ENCODE assay signal across 27 cellular contexts in genomic region chr4:183961772-183962171, GRCh38. TPM values are rescaled to one million over a fixed set of nuclear protein-coding genes. Genes with fewer than 3 reads are reported as not detected.
A peak's percentile ranks its signal among the peaks of the same experiment; 100 is the strongest.
DNase-seq lines count a peak whose midpoint lies in the region; ATAC-seq and TF ChIP-seq lines count a peak whose summit lies in the region.
"Had no signal": no experiment of that assay in that cellular context is flagged by ENCODE, and none has a peak within 500 bp of the region (broad histone marks: within the 10 kb centered on the region; RNA-seq: fewer than 3 reads in every experiment).

No MANE protein-coding gene starts in this region.

- peak overlapping the region; percentile 89 for H3K27ac Mint-ChIP-seq in neural progenitor cell
- H3K27ac Mint-ChIP-seq: activated CD4-positive, alpha-beta T cell treated with anti-CD3 and anti-CD28 coated beads, Interleukin-2, amount 10 ng/mL, durations not matched to agents 7 days and 5 days; activated naive CD8-positive, alpha-beta T cell treated with anti-CD3 and anti-CD28 coated beads, Interleukin-2, amount 50 U/mL, for 24 hours; activated T-cell treated with anti-CD3 and anti-CD28 coated beads, Interleukin-2, amount 50 U/mL, for 24 hours; CD4-positive, alpha-beta memory T cell; naive thymus-derived CD4-positive, alpha-beta T cell; stimulated activated naive CD8-positive, alpha-beta T cell treated with anti-CD3 and anti-CD28 coated beads, Interleukin-15, amount 100 ng/mL, for 72 hours had no signal

- no peak for ATAC-seq in GM18868 (IDR thresholded peaks at IDR 0.05; ENCODE audit: unreplicated experiment)
- ATAC-seq: activated naive CD8-positive, alpha-beta T cell treated with anti-CD3 and anti-CD28 coated beads, Interleukin-2, amount 50 U/mL, for 24 hours; naive thymus-derived CD4-positive, alpha-beta T cell; PC-3; stimulated activated naive CD8-positive, alpha-beta T cell treated with anti-CD3 and anti-CD28 coated beads, Interleukin-15, amount 100 ng/mL, for 72 hours had no signal

- TF ChIP-seq CTCF in dorsolateral prefrontal cortex (IDR thresholded peaks at IDR 0.05 in 54 of 56, conservative IDR thresholded peaks at IDR 0.05 in 2 of 56; ENCODE audit: low read depth in 1 of 56, partially characterized antibody in 56 of 56) (no peak), neural progenitor cell (IDR thresholded peaks at IDR 0.05) (no peak), uterus (IDR thresholded peaks at IDR 0.05) (no peak)

- no peaks in the 10 kb centered on the region for H3K9me3 ChIP-seq in neural progenitor cell (ENCODE audit: low read depth)
- H3K9me3 ChIP-seq in uterus, result no peaks in the 10 kb centered on the region

- H3K4me1 ChIP-seq in neural progenitor cell (peaks cover 44% of the 10 kb centered on the region), uterus (no peaks in the 10 kb centered on the region)

- intact Hi-C loops in dorsolateral prefrontal cortex (cut with DNase I) (loop anchor here in 1 of 2 donors (1.0 to 10.0 kb wide), 2 partner anchors 27 to 117 kb away; no protein-coding TSS in a partner anchor), uterus (cut with DNase I; ENCODE audit: low total_unique reads) (no loop called here)

- H4K20me1 ChIP-seq in neural progenitor cell (ENCODE audit: low read depth), result peaks cover 13% of the 10 kb centered on the region

- peak overlapping the region; percentile 0 for H3K4me3 Mint-ChIP-seq in neural progenitor cell
- H3K4me3 Mint-ChIP-seq: activated CD4-positive, alpha-beta T cell treated with anti-CD3 and anti-CD28 coated beads, Interleukin-2, amount 10 ng/mL, durations not matched to agents 7 days and 5 days; activated naive CD8-positive, alpha-beta T cell treated with anti-CD3 and anti-CD28 coated beads, Interleukin-2, amount 50 U/mL, for 24 hours; activated T-cell treated with anti-CD3 and anti-CD28 coated beads, Interleukin-2, amount 50 U/mL, for 24 hours; CD4-positive, alpha-beta memory T cell; naive thymus-derived CD4-positive, alpha-beta T cell; stimulated activated naive CD8-positive, alpha-beta T cell treated with anti-CD3 and anti-CD28 coated beads, Interleukin-15, amount 100 ng/mL, for 72 hours had no signal

- peak overlapping the region; percentile 65 for H3K4me2 ChIP-seq in neural progenitor cell

- peaks cover 11% of the 10 kb centered on the region for H3K36me3 Mint-ChIP-seq in neural progenitor cell
- H3K36me3 Mint-ChIP-seq: CD4-positive, alpha-beta memory T cell had no signal

- DNase-seq in NCI-H2107 treated with DMSO at 0.1 percent for 48 hours (lab: John Stamatoyannopoulos, UW; ENCODE audit: unreplicated experiment) (peak; percentile 6), NCI-H2107 (lab: John Stamatoyannopoulos, UW) (no peak), NCI-H1105 (lab: John Stamatoyannopoulos, UW) (peak; percentile 38), dorsolateral prefrontal cortex (no peak), neural progenitor cell (ENCODE audit: low spot score) (peak; percentile 49), uterus (no peak)
- DNase-seq in activated naive CD4-positive, alpha-beta T cell treated with Interleukin-2 at 50 U/mL for 16 hours, result no peak
- DNase-seq: activated CD4-positive, alpha-beta T cell treated with anti-CD3 and anti-CD28 coated beads, Interleukin-2, amount 10 ng/mL, durations not matched to agents 7 days and 5 days; activated gamma-delta T cell treated with Interleukin-2 at 50 U/mL for 16 hours; activated naive CD8-positive, alpha-beta T cell treated with anti-CD3 and anti-CD28 coated beads, Interleukin-2, amount 50 U/mL, for 24 hours; activated T-cell treated with anti-CD3 and anti-CD28 coated beads, Interleukin-2, amount 50 U/mL, for 24 hours; AML-193; CD4-positive, alpha-beta memory T cell; cerebellar nuclear complex; mesenchymal stem cell; naive thymus-derived CD4-positive, alpha-beta T cell; NCI-H1436 treated with DMSO at 0.1 percent for 48 hours; NCI-H2171; NCI-H524; NK-92 treated with Interleukin-12 subunit alpha and Interleukin-12 subunit beta, amount 100 ng/mL, for 24 hours; occipital lobe; PC-3; SHP77; stimulated activated naive CD8-positive, alpha-beta T cell treated with anti-CD3 and anti-CD28 coated beads, Interleukin-15, amount 100 ng/mL, for 72 hours; WERI-Rb-1 had no signal

- H3K4me3 ChIP-seq in dorsolateral prefrontal cortex (peak overlapping the region in 37 of 59 donors; percentile 26 to 76 (median 57)), neural progenitor cell (no peak overlapping the region), uterus (no peak overlapping the region)
- H3K4me3 ChIP-seq: skin epidermis had no signal

- peaks cover 4% of the 10 kb centered on the region for H3K9me3 Mint-ChIP-seq in neural progenitor cell
- H3K9me3 Mint-ChIP-seq: activated CD4-positive, alpha-beta T cell treated with anti-CD3 and anti-CD28 coated beads, Interleukin-2, amount 10 ng/mL, durations not matched to agents 7 days and 5 days; activated naive CD8-positive, alpha-beta T cell treated with anti-CD3 and anti-CD28 coated beads, Interleukin-2, amount 50 U/mL, for 24 hours; activated T-cell treated with anti-CD3 and anti-CD28 coated beads, Interleukin-2, amount 50 U/mL, for 24 hours; CD4-positive, alpha-beta memory T cell; stimulated activated naive CD8-positive, alpha-beta T cell treated with anti-CD3 and anti-CD28 coated beads, Interleukin-15, amount 100 ng/mL, for 72 hours had no signal

- H3K36me3 ChIP-seq in neural progenitor cell (no peaks in the 10 kb centered on the region), uterus (no peaks in the 10 kb centered on the region)
- H3K36me3 ChIP-seq: WERI-Rb-1 had no signal

- H3K27ac ChIP-seq in dorsolateral prefrontal cortex, result peak overlapping the region in 56 of 59 donors; percentile 74 to 97 (median 90)
- H3K27ac ChIP-seq in neural progenitor cell, result no peak overlapping the region
- H3K27ac ChIP-seq in uterus, result no peak overlapping the region
- H3K27ac ChIP-seq: skin epidermis, WERI-Rb-1 had no signal

- H2AFZ ChIP-seq in neural progenitor cell (replicated peaks), result no peak overlapping the region

- H3K27me3 ChIP-seq in dorsolateral prefrontal cortex, result no peaks in the 10 kb centered on the region
- no peaks in the 10 kb centered on the region for H3K27me3 ChIP-seq in neural progenitor cell
- H3K27me3 ChIP-seq in uterus, result no peaks in the 10 kb centered on the region

- no peaks in the 10 kb centered on the region for H3K27me3 Mint-ChIP-seq in neural progenitor cell (ENCODE audit: insufficient read depth, low read depth)

- TF ChIP-seq POLR2A in uterus (IDR thresholded peaks at IDR 0.05), result no peak

- peaks cover 47% of the 10 kb centered on the region for H3K79me2 ChIP-seq in neural progenitor cell (ENCODE audit: low read depth)

- H3K9ac ChIP-seq in neural progenitor cell, result no peak overlapping the region

- H3K4me1 Mint-ChIP-seq in neural progenitor cell, result peaks cover 23% of the 10 kb centered on the region
- H3K4me1 Mint-ChIP-seq: activated CD4-positive, alpha-beta T cell treated with anti-CD3 and anti-CD28 coated beads, Interleukin-2, amount 10 ng/mL, durations not matched to agents 7 days and 5 days; activated naive CD8-positive, alpha-beta T cell treated with anti-CD3 and anti-CD28 coated beads, Interleukin-2, amount 50 U/mL, for 24 hours; CD4-positive, alpha-beta memory T cell; naive thymus-derived CD4-positive, alpha-beta T cell; stimulated activated naive CD8-positive, alpha-beta T cell treated with anti-CD3 and anti-CD28 coated beads, Interleukin-15, amount 100 ng/mL, for 72 hours had no signal

- peaks cover 16% of the 10 kb centered on the region for H3F3A ChIP-seq in neural progenitor cell (ENCODE audit: low read depth)

RNA-seq across cellular contexts. Expression of gene STOX2, which starts 56.7 kb away (rescaled TPM):
- total RNA-seq in dorsolateral prefrontal cortex (100 to 1,000 TPM in 2 of 120 experiments, 10 to 100 TPM in 118; 50.8 to 117 (median 73.3) TPM), neural progenitor cell (ENCODE audit: low replicate concordance) (11.6 and 13.3 TPM in 2 replicates), uterus (10 to 100 TPM in 2 of 4 donors, 1 to 10 TPM in 2; 2.9 to 19.4 (median 11.1) TPM)
- total RNA-seq: activated CD4-positive, alpha-beta T cell treated with anti-CD3 and anti-CD28 coated beads, Interleukin-2, amount 10 ng/mL, durations not matched to agents 7 days and 5 days; CD4-positive, alpha-beta memory T cell; naive thymus-derived CD4-positive, alpha-beta T cell had no signal

Comparison
In these comparisons a context has a peak if more than half of its experiments do, and no peak if none do; other contexts are left out.
1. DNase-seq: peak in NCI-H2107 treated with DMSO at 0.1 percent for 48 hours (single experiment), NCI-H1105 (single experiment) and neural progenitor cell (single experiment); none in NCI-H2107 (single experiment), dorsolateral prefrontal cortex (0 of 10), activated naive CD4-positive, alpha-beta T cell treated with Interleukin-2 at 50 U/mL for 16 hours (single experiment) and uterus (0 of 2).
2. H3K27ac ChIP-seq: peak in dorsolateral prefrontal cortex (56 of 59); none in neural progenitor cell (single experiment) and uterus (0 of 2).
3. H3K4me3 ChIP-seq: peak in dorsolateral prefrontal cortex (37 of 59); none in neural progenitor cell (single experiment) and uterus (0 of 2).